Comparison of ENCODE assay signal across 33 cellular contexts in the genomic region with DNA sequence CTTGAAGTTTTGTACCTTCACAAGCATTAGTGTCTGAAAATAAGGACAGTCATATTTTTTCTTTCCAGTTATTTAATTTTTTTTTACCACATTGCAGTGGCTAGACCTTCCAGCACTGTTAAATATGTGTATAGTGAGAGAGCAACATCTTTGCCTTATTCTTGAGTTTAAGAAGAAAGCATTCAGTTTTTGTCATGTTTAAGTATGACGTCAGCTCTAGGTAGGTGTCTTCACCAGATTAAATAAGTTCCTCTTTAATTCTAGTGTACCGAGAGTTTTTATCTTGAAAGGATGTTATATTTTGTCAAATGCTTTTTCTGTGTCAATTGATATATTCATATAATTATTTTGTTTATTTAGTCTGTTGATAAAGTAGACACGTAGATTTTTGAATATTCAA.
"Had no signal": no experiment of that assay in that cellular context is flagged by ENCODE, and none has a peak within 500 bp of the region (broad histone marks: within the 10 kb centered on the region; RNA-seq: fewer than 3 reads in every experiment).

No MANE protein-coding gene starts in this region.

- H3K27ac ChIP-seq: adrenal gland, ascending aorta, body of pancreas, brain microvascular endothelial cell, breast epithelium, cardiac muscle cell had no signal

- ATAC-seq: activated naive CD4-positive, alpha-beta T cell treated with anti-CD3 and anti-CD28 coated beads, Interleukin-2, amount 50 U/mL, for 72 hours; activated naive CD8-positive, alpha-beta T cell treated with anti-CD3 and anti-CD28 coated beads, Interleukin-2, amount 50 U/mL, for 24 hours; activated T-cell treated with anti-CD3 and anti-CD28 coated beads, Interleukin-2, amount 50 U/mL, for 4 hours; activated T-cell treated with anti-CD3 and anti-CD28 coated beads, Interleukin-2, amount 50 U/mL, for 72 hours; activated T-helper 17 cell treated with anti-CD3 and anti-CD28 coated beads, Interleukin-2, amount 50 U/mL, for 72 hours; body of pancreas had no signal

- H3K36me3 ChIP-seq: adrenal gland, ascending aorta, brain microvascular endothelial cell, breast epithelium, cardiac muscle cell had no signal

- H3K4me3 ChIP-seq: adrenal gland, ascending aorta, body of pancreas, breast epithelium, cardiac muscle cell had no signal

- H3K27me3 ChIP-seq: adrenal gland, ascending aorta, body of pancreas, brain microvascular endothelial cell, breast epithelium, cardiac muscle cell had no signal

- H3K4me1 ChIP-seq: adrenal gland, ascending aorta, body of pancreas, breast epithelium had no signal

- FAIRE-seq: astrocyte, bronchial epithelial cell had no signal

- DNase-seq: activated effector memory CD4-positive, alpha-beta T cell treated with anti-CD3 and anti-CD28 coated beads, Interleukin-2, amount 50 U/mL, for 16 hours; activated effector memory CD4-positive, alpha-beta T cell treated with Interleukin-2 at 50 U/mL for 16 hours; activated gamma-delta T cell; activated gamma-delta T cell treated with Interleukin-2 at 50 U/mL for 16 hours; activated naive CD4-positive, alpha-beta T cell; activated naive CD4-positive, alpha-beta T cell treated with anti-CD3 and anti-CD28 coated beads for 36 hours; activated naive CD4-positive, alpha-beta T cell treated with anti-CD3 and anti-CD28 coated beads, Interleukin-2, amount 10 ng/mL, durations not matched to agents 7 days and 5 days; activated naive CD4-positive, alpha-beta T cell treated with anti-CD3 and anti-CD28 coated beads, Interleukin-2, amount 50 U/mL, for 16 hours; activated naive CD4-positive, alpha-beta T cell treated with Interleukin-2 at 50 U/mL for 16 hours; activated naive CD8-positive, alpha-beta T cell treated with anti-CD3 and anti-CD28 coated beads for 36 hours; activated naive CD8-positive, alpha-beta T cell treated with anti-CD3 and anti-CD28 coated beads, Interleukin-2, amount 10 ng/mL, durations not matched to agents 7 days and 5 days; activated naive CD8-positive, alpha-beta T cell treated with anti-CD3 and anti-CD28 coated beads, Interleukin-2, amount 50 U/mL, for 24 hours; activated T-cell treated with anti-CD3 and anti-CD28 coated beads, Interleukin-2, amount 50 U/mL, for 24 hours; activated T-cell treated with anti-CD3 and anti-CD28 coated beads, Interleukin-2, amount 50 U/mL, for 4 hours; activated T-cell treated with anti-CD3 and anti-CD28 coated beads, Interleukin-2, amount 50 U/mL, for 48 hours; activated T-cell treated with anti-CD3 and anti-CD28 coated beads, Interleukin-2, amount 50 U/mL, for 72 hours; adrenal gland; amniotic stem cell; amygdala; anterior cingulate cortex; aorta; body of pancreas; brain microvascular endothelial cell; caudate nucleus; central memory CD4-positive, alpha-beta T cell; cerebellar nuclear complex had no signal

- H3K9me3 ChIP-seq: ascending aorta, body of pancreas, breast epithelium had no signal
